16 cellular contexts compared by ENCODE assay signal in genomic region chr17:69809331-69809730, GRCh38.
A peak's percentile ranks its signal among the peaks of the same experiment; 100 is the strongest.
DNase-seq lines count a peak whose midpoint lies in the region; ATAC-seq, FAIRE-seq and TF ChIP-seq lines count a peak whose summit lies in the region.
"Had no signal": no experiment of that assay in that cellular context is flagged by ENCODE, and none has a peak within 500 bp of the region (broad histone marks: within the 10 kb centered on the region; RNA-seq: fewer than 3 reads in every experiment).

No MANE protein-coding gene starts in this region.

- H2AFZ ChIP-seq in hepatocyte: no peak overlapping the region

- no peak for TF ChIP-seq EP300 in A549 (IDR thresholded peaks at IDR 0.05)

- H4K20me1 ChIP-seq in hepatocyte (ENCODE audit: insufficient read depth, poor library complexity, severe bottlenecking): no peaks in the 10 kb centered on the region
- H4K20me1 ChIP-seq: BLaER1 treated with 17β-estradiol and CSF1 and Interleukin-3, amounts not matched to agents 10 nM and 100 nM had no signal

- no peaks in the 10 kb centered on the region for H3K79me2 ChIP-seq in hepatocyte

- POLR2A ChIA-PET in A549 (lab: Yijun Ruan, JAX): no interaction called here

- H3K27me3 ChIP-seq in MG63 (no peaks in the 10 kb centered on the region), hepatocyte (no peaks in the 10 kb centered on the region)
- H3K27me3 ChIP-seq: BLaER1 treated with 17β-estradiol and CSF1 and Interleukin-3, amounts not matched to agents 10 nM and 100 nM had no signal

- no peaks in the 10 kb centered on the region for H3K36me3 ChIP-seq in MG63
- H3K36me3 ChIP-seq in hepatocyte (replicated peaks; ENCODE audit: insufficient read depth, low read depth): no peaks in the 10 kb centered on the region
- H3K36me3 ChIP-seq: BLaER1 treated with 17β-estradiol and CSF1 and Interleukin-3, amounts not matched to agents 10 nM and 100 nM had no signal

- no peak for ATAC-seq in A549
- ATAC-seq: HCT116 had no signal

- H3K27ac ChIP-seq in A549 (0 out of 6 replicates have a peak overlapping the region, but pooled peaks of 1 of the 2 experiments have one; percentile 30), caudate nucleus (ENCODE audit: low read depth, low read length) (no peak overlapping the region), hepatocyte (no peak overlapping the region)
- H3K27ac ChIP-seq: BLaER1 treated with 17β-estradiol and CSF1 and Interleukin-3, amounts not matched to agents 10 nM and 100 nM had no signal

- TF ChIP-seq CTCF in A549 (IDR thresholded peaks at IDR 0.05): no peak
- TF ChIP-seq CTCF in choroid plexus epithelial cell (conservative IDR thresholded peaks at IDR 0.05; ENCODE audit: low read depth, low read length): no peak
- TF ChIP-seq CTCF in hepatocyte (IDR thresholded peaks at IDR 0.05; ENCODE audit: poor library complexity): no peak

- H3K4me1 ChIP-seq in A549 (peaks cover 40% of the 10 kb centered on the region), hepatocyte (ENCODE audit: insufficient read depth) (peaks cover 7% of the 10 kb centered on the region)
- H3K4me1 ChIP-seq: BLaER1 treated with 17β-estradiol and CSF1 and Interleukin-3, amounts not matched to agents 10 nM and 100 nM had no signal

- CTCF ChIA-PET in A549 (lab: Yijun Ruan, JAX): interaction anchor here (0.9 to 1.3 kb wide), 2 partner anchors 26 to 51 kb away, joined by 3 read pairs; no protein-coding TSS in a partner anchor

- TF ChIP-seq POLR2A in A549 (IDR thresholded peaks at IDR 0.05; ENCODE audit: low read length): no peak

- H3K9me2 ChIP-seq in hepatocyte (replicated peaks; ENCODE audit: insufficient read depth): no peaks in the 10 kb centered on the region

- TF ChIP-seq RAD21 in A549 (conservative IDR thresholded peaks at IDR 0.05 in 1 of 2, IDR thresholded peaks at IDR 0.05 in 1 of 2): no peak

- FAIRE-seq in A549 (lab: Jason Lieb, UNC) (peak; percentile 46), urothelium cell line (lab: Jason Lieb, UNC) (no peak)
- FAIRE-seq: GM18507 had no signal

- no peak for DNase-seq in A549 (ENCODE audit: low read depth in 1 of 2, low spot score in 1 of 2)
- peak; percentile 16 for DNase-seq in MG63
- peak; percentile 35 for DNase-seq in choroid plexus epithelial cell (ENCODE audit: low read depth)
- peak; percentile 31 for DNase-seq in kidney tubule cell (ENCODE audit: low spot score)
- no peak for DNase-seq in caudate nucleus (lab: John Stamatoyannopoulos, UW)
- no peak for DNase-seq in hepatocyte (ENCODE audit: low spot score)
- DNase-seq in urothelium cell line (ENCODE audit: low spot score): no peak
- DNase-seq in NCI-H748 treated with DMSO at 0.1 percent for 48 hours (lab: John Stamatoyannopoulos, UW): no peak
- DNase-seq: 8988T, EL, NCI-H1048, NCI-H2227 treated with DMSO at 0.1 percent for 48 hours, NCI-H526 had no signal

- H3K9me3 ChIP-seq in A549 (no peaks in the 10 kb centered on the region), MG63 (no peaks in the 10 kb centered on the region), hepatocyte (ENCODE audit: low read depth) (no peaks in the 10 kb centered on the region)

- H3K4me3 ChIP-seq in A549 (no peak overlapping the region), MG63 (no peak overlapping the region), choroid plexus epithelial cell (ENCODE audit: low read depth, low read length) (no peak overlapping the region), hepatocyte (no peak overlapping the region)
- H3K4me3 ChIP-seq: BLaER1 treated with 17β-estradiol and CSF1 and Interleukin-3, amounts not matched to agents 10 nM and 100 nM had no signal

- H3K4me2 ChIP-seq in A549: peak overlapping the region; percentile 39; the same call in 2 of the 3 replicates
- no peak overlapping the region for H3K4me2 ChIP-seq in hepatocyte
- H3K4me2 ChIP-seq: BLaER1 treated with 17β-estradiol and CSF1 and Interleukin-3, amounts not matched to agents 10 nM and 100 nM had no signal

- WGBS in A549 (ENCODE audit: missing lambda C conversion rate): 68% methylated on average over 1 of the region's 1 CpG
- WGBS in hepatocyte (ENCODE audit: low lambda C conversion rate, missing lambda C conversion rate): 90% methylated on average over 1 of the region's 1 CpG

TF ChIP-seq in A549, 52 proteins besides CTCF, POLR2A, EP300 and RAD21:
- TF ChIP-seq HDAC2 (IDR thresholded peaks at IDR 0.05) (no peak), TP53 (CRISPR knock-in tag; IDR thresholded peaks at IDR 0.05) (no peak), FOSB (CRISPR knock-in tag; IDR thresholded peaks at IDR 0.05) (no peak), MAZ (IDR thresholded peaks at IDR 0.05; ENCODE audit: borderline replicate concordance, low read depth, low read length) (no peak), MAFK (IDR thresholded peaks at IDR 0.05; ENCODE audit: partially characterized antibody) (no peak), EHF (CRISPR knock-in tag; IDR thresholded peaks at IDR 0.05) (no peak), CHD2 (IDR thresholded peaks at IDR 0.05; ENCODE audit: low read length, partially characterized antibody) (no peak), ZFP36 (IDR thresholded peaks at IDR 0.05; ENCODE audit: borderline replicate concordance, partially characterized antibody) (no peak), JUN (IDR thresholded peaks at IDR 0.05) (no peak)

Comparison
In these comparisons a context has a peak if more than half of its experiments do, and no peak if none do; other contexts are left out.
1. DNase-seq: peak in MG63 (single experiment), choroid plexus epithelial cell (single experiment) and kidney tubule cell (single experiment); none in A549 (0 of 2), caudate nucleus (0 of 61), hepatocyte (single experiment), urothelium cell line (single experiment) and NCI-H748 treated with DMSO at 0.1 percent for 48 hours (single experiment).